Comparison of ENCODE assay signal across 8 cellular contexts in the genomic region with DNA sequence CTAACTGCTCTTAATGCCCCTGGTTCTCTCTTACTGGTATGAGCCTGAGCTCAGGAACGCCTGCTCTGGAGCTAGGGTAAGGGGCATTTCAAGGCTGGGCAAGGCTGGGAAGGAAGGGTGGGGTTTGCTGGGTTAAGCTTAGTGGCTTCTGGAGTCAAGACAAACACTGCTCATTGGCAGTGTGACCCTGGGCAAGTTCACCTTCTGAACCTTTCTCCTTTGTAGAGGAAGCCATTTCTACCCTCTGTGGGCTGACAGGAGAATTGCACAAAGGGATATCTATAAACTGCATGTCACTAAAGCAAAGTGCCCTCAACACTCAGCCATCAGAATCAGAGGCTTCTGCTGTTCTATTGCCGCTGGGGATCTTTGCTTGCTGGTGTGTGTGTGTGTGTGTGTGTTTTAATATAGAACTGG. TPM values are rescaled to one million over a fixed set of nuclear protein-coding genes. Genes with fewer than 3 reads are reported as not detected.
DNase-seq lines count a peak whose midpoint lies in the region; ATAC-seq and TF ChIP-seq lines count a peak whose summit lies in the region.

No MANE protein-coding gene starts in this region.

- POLR2A ChIA-PET in GM10248 (lab: Yijun Ruan, JAX) = no interaction called here

- H3K36me3 ChIP-seq in WERI-Rb-1 = no peaks in the 10 kb centered on the region
- H3K36me3 ChIP-seq in left lung = no peaks in the 10 kb centered on the region

- CTCF ChIA-PET in GM10248 (lab: Yijun Ruan, JAX) = interaction anchor here (0.8 to 8.1 kb wide), 4 partner anchors 9 to 546 kb away, joined by 3 to 99 read pairs (median 5); no protein-coding TSS in a partner anchor

- H3K9me3 ChIP-seq in WERI-Rb-1 (ENCODE audit: severe bottlenecking) = no peaks in the 10 kb centered on the region
- H3K9me3 ChIP-seq in left lung = no peaks in the 10 kb centered on the region

- intact Hi-C loops in left lung (cut with DNase I) = loop anchor here in 1 of 2 donors (10.0 kb wide), 1 partner anchor 119 kb away; a partner anchor contains a TSS
- intact Hi-C loops in posterior cingulate gyrus (cut with DNase I) = no loop called here

- ATAC-seq in left lung = peak; percentile 89

- peak; percentile 44 for TF ChIP-seq CTCF in 22Rv1 (IDR thresholded peaks at IDR 0.05)
- peak; percentile 15 for TF ChIP-seq CTCF in GM10248 (IDR thresholded peaks at IDR 0.05; ENCODE audit: control extremely low read depth, extremely low read depth, low read depth, missing control alignments)
- peak; percentile 61 for TF ChIP-seq CTCF in WERI-Rb-1 (IDR thresholded peaks at IDR 0.05; ENCODE audit: low read depth, low read length)
- TF ChIP-seq CTCF in left lung (IDR thresholded peaks at IDR 0.05) = peak in 1 of 2 donors; percentile 21

- H3K4me1 ChIP-seq in left lung = no peaks in the 10 kb centered on the region

- no peak overlapping the region for H3K27ac ChIP-seq in 22Rv1
- H3K27ac ChIP-seq in WERI-Rb-1 = no peak overlapping the region
- H3K27ac ChIP-seq in left lung = no peak overlapping the region

- H3K4me3 ChIP-seq in WERI-Rb-1 (ENCODE audit: low read depth, low read length) (no peak overlapping the region), left lung (no peak overlapping the region)

- TF ChIP-seq EP300 in Ishikawa (IDR thresholded peaks at IDR 0.05; ENCODE audit: borderline replicate concordance) = no peak

- DNase-seq in GM10248 (ENCODE audit: extremely low spot score) = no peak
- peak; percentile 42 for DNase-seq in WERI-Rb-1
- DNase-seq in left lung = no peak
- no peak for DNase-seq in posterior cingulate gyrus
- DNase-seq in AG08396 (ENCODE audit: low spot score) = no peak
- DNase-seq in activated effector memory CD4-positive, alpha-beta T cell treated with Interleukin-2 at 50 U/mL for 16 hours = no peak

- TF ChIP-seq RAD21 in Ishikawa (IDR thresholded peaks at IDR 0.05; ENCODE audit: low read depth) = peak; percentile 63

- no peaks in the 10 kb centered on the region for H3K27me3 ChIP-seq in WERI-Rb-1 (ENCODE audit: insufficient read depth, low read depth, severe bottlenecking)
- no peaks in the 10 kb centered on the region for H3K27me3 ChIP-seq in left lung

TF ChIP-seq in Ishikawa, 13 proteins besides CTCF, POLR2A, EP300 and RAD21:
- TF ChIP-seq ZBTB7A (IDR thresholded peaks at IDR 0.05; ENCODE audit: low read depth) = no peak
- TF ChIP-seq, protein P1, sequence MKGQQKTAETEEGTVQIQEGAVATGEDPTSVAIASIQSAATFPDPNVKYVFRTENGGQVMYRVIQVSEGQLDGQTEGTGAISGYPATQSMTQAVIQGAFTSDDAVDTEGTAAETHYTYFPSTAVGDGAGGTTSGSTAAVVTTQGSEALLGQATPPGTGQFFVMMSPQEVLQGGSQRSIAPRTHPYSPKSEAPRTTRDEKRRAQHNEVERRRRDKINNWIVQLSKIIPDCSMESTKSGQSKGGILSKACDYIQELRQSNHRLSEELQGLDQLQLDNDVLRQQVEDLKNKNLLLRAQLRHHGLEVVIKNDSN (IDR thresholded peaks at IDR 0.05) = no peak
- no peak for TF ChIP-seq CREB1 (IDR thresholded peaks at IDR 0.05; ENCODE audit: low read depth)

RNA-seq across cellular contexts. Expression of a gene that starts 20.3 kb away (rescaled TPM):
- total RNA-seq in left lung = 10 to 100 TPM; 26.0 to 44.3 TPM

RNA-seq across cellular contexts. Expression of a gene that starts 48.7 kb away (rescaled TPM):
- total RNA-seq in left lung = 1 to 10 TPM; 5.3 to 7.2 TPM
